In the genomic region with DNA sequence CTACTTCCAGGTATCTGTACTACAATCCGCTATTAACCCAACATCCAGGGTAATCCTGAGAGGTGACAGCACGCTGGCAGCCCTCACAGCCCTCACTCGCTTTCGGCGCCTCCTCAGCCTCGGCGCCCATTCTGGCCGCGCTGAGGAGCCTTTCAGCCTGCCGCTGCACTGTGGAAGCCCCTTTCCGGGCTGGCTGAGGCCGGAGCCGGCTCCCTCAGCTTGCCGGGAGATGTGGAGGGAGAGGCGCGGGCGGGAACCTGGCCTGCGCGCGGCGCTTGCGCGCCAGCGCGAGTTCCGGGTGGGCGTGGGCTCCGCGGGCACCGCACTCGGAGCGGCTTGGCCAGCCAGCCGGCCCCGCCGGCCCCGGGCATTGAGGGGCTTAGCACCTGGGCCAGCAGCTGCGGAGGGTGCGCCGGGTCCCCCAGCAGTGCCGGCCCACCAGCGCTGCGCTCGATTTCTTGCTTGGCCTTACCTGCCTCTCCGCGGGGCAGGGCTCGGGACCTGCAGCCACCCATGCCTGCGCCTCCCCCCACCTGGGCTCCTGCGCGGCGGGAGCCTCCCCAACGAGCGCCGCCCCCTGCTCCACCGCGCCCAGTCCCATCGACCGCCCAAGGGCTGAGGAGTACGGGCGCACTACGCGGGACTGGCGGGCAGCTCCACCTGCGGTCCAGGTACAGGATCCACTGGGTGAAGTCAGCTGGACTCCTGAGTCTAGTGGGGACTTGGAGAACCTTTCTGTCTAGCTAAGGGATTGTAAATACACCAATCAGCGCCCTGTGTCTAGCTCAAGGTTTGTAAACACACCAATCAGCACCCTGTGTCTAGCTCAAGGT, we compare ENCODE assay signal across 8 cellular contexts.
DNase-seq lines count a peak whose midpoint lies in the region; ATAC-seq and TF ChIP-seq lines count a peak whose summit lies in the region.

No MANE protein-coding gene starts in this region.

- BruUV-seq in Caco-2 (replicated peaks; lab: Mats Ljungman, UMichigan), result no TSS peak

- H3K27me3 Mint-ChIP-seq in type B pancreatic cell (peaks cover 2% of the 10 kb centered on the region), Caco-2 (ENCODE audit: insufficient read depth, unreplicated experiment) (peaks cover 6% of the 10 kb centered on the region)

- H3K4me1 ChIP-seq in Caco-2, result no peaks in the 10 kb centered on the region

- no peaks in the 10 kb centered on the region for H3K4me1 Mint-ChIP-seq in type B pancreatic cell (ENCODE audit: unreplicated experiment)
- no peaks in the 10 kb centered on the region for H3K4me1 Mint-ChIP-seq in Caco-2 (ENCODE audit: low read depth, unreplicated experiment)

- DNase-seq in NCI-H1092 treated with DMSO at 0.1 percent for 48 hours (lab: John Stamatoyannopoulos, UW) (peak; percentile 33), dorsolateral prefrontal cortex (peak in 1 of 10 donors; percentile 52), mucosa of gallbladder (ENCODE audit: low spot score) (peak; percentile 37), SKM-1 (lab: John Stamatoyannopoulos, UW; ENCODE audit: unreplicated experiment) (no peak), GM13977 (ENCODE audit: low spot score) (no peak), type B pancreatic cell (ENCODE audit: extremely low spot score, unreplicated experiment) (no peak), Caco-2 (no peak)

- intact Hi-C loops in dorsolateral prefrontal cortex (cut with DNase I) (no loop called here), Caco-2 (cut with micrococcal nuclease; ENCODE audit: unreplicated experiment) (no loop called here)

- H3K36me3 Mint-ChIP-seq in type B pancreatic cell, result no peaks in the 10 kb centered on the region
- H3K36me3 Mint-ChIP-seq in Caco-2 (ENCODE audit: insufficient read depth, unreplicated experiment), result no peaks in the 10 kb centered on the region

- in situ Hi-C loops in GM13977 (cut with MboI; ENCODE audit: low pct_unique_long_range_greater_than_20kb, low sequenced_read_pairs, unreplicated experiment), result no loop called here

- peak overlapping the region; percentile 5 to 68 (median 53) for H3K4me3 ChIP-seq in dorsolateral prefrontal cortex
- no peak overlapping the region for H3K4me3 ChIP-seq in Caco-2 (ENCODE audit: low read depth, low read length)

- H3K9me3 Mint-ChIP-seq in type B pancreatic cell (no peaks in the 10 kb centered on the region), Caco-2 (ENCODE audit: unreplicated experiment) (no peaks in the 10 kb centered on the region)

- CTCF ChIA-PET in Caco-2 (lab: Charles Lee), result no interaction called here

- TF ChIP-seq CTCF in dorsolateral prefrontal cortex (IDR thresholded peaks at IDR 0.05 in 54 of 56, conservative IDR thresholded peaks at IDR 0.05 in 2 of 56; ENCODE audit: low read depth in 1 of 56, partially characterized antibody in 56 of 56), result no peak
- no peak for TF ChIP-seq CTCF in GM13977 (IDR thresholded peaks at IDR 0.05; ENCODE audit: extremely low read depth, insufficient read depth, missing control alignments)
- no peak for TF ChIP-seq CTCF in type B pancreatic cell (conservative IDR thresholded peaks at IDR 0.05)
- no peak for TF ChIP-seq CTCF in Caco-2 (IDR thresholded peaks at IDR 0.05; ENCODE audit: insufficient read depth in 1 of 2, low read depth in 1 of 2, low read length in 1 of 2, severe bottlenecking in 1 of 2, unreplicated experiment in 1 of 2)

- H3K27me3 ChIP-seq in dorsolateral prefrontal cortex (peaks cover 0 to 5% (median 0%) of the 10 kb centered on the region in 45 donors), Caco-2 (replicated peaks; ENCODE audit: control insufficient read depth, insufficient read depth, low read length) (no peaks in the 10 kb centered on the region)

- no peaks in the 10 kb centered on the region for H3K36me3 ChIP-seq in Caco-2 (ENCODE audit: control insufficient read depth, insufficient read depth, low read length)

- ATAC-seq in GM18502 (IDR thresholded peaks at IDR 0.05; ENCODE audit: poor library complexity, unreplicated experiment), result peak; percentile 37

- no peaks in the 10 kb centered on the region for H3K9me3 ChIP-seq in Caco-2

- POLR2A ChIA-PET in Caco-2 (lab: Charles Lee), result no interaction called here

- peak overlapping the region in 7 of 59 donors; percentile 3 to 59 (median 40) for H3K27ac ChIP-seq in dorsolateral prefrontal cortex

- no peak overlapping the region for H3K4me3 Mint-ChIP-seq in type B pancreatic cell
- no peak overlapping the region for H3K4me3 Mint-ChIP-seq in Caco-2 (ENCODE audit: unreplicated experiment)

- H3K27ac Mint-ChIP-seq in type B pancreatic cell, result no peak overlapping the region
- H3K27ac Mint-ChIP-seq in Caco-2 (ENCODE audit: unreplicated experiment), result no peak overlapping the region

Comparison
In these comparisons a context has a peak if more than half of its experiments do, and no peak if none do; other contexts are left out.
1. DNase-seq: peak in NCI-H1092 treated with DMSO at 0.1 percent for 48 hours (single experiment) and mucosa of gallbladder (single experiment); none in SKM-1 (single experiment), GM13977 (single experiment), type B pancreatic cell (single experiment) and Caco-2 (0 of 2).